ENCODE assay signal across 8 cellular contexts in genomic region chr4:81405900-81406401, GRCh38.
DNase-seq lines count a peak whose midpoint lies in the region; ATAC-seq, FAIRE-seq and TF ChIP-seq lines count a peak whose summit lies in the region.

No MANE protein-coding gene starts in this region.

- H3K4me3 Mint-ChIP-seq in CD8-positive, alpha-beta T cell = peak overlapping the region; percentile 6

- TF ChIP-seq CTCF in CD8-positive, alpha-beta T cell (IDR thresholded peaks at IDR 0.05) = peak; percentile 98

- H3K9me3 ChIP-seq in CD8-positive, alpha-beta T cell (ENCODE audit: low read length) = no peaks in the 10 kb centered on the region

- H3K36me3 Mint-ChIP-seq in CD8-positive, alpha-beta T cell = no peaks in the 10 kb centered on the region

- H3K27me3 Mint-ChIP-seq in CD8-positive, alpha-beta T cell (ENCODE audit: low read depth) = peaks cover 4% of the 10 kb centered on the region

- FAIRE-seq in urothelium cell line (lab: Jason Lieb, UNC) = no peak

- no peaks in the 10 kb centered on the region for H3K4me1 ChIP-seq in CD8-positive, alpha-beta T cell (ENCODE audit: insufficient read depth, low read length)

- H3K36me3 ChIP-seq in CD8-positive, alpha-beta T cell (ENCODE audit: insufficient read depth, low read length) = no peaks in the 10 kb centered on the region

- CTCF ChIA-PET in CD8-positive, alpha-beta T cell (lab: Charles Lee) = interaction anchor here (0.7 to 1.8 kb wide), 15 partner anchors 9 to 878 kb away, joined by 3 to 21 read pairs (median 4); no protein-coding TSS in a partner anchor

- no peak overlapping the region for H3K4me3 ChIP-seq in CD8-positive, alpha-beta T cell (ENCODE audit: low read depth, low read length)

- H3K9me3 Mint-ChIP-seq in CD8-positive, alpha-beta T cell = no peaks in the 10 kb centered on the region

- H3K4me1 Mint-ChIP-seq in CD8-positive, alpha-beta T cell (ENCODE audit: low read depth) = peaks cover 6% of the 10 kb centered on the region

- intact Hi-C loops in CD8-positive, alpha-beta T cell (cut with DNase I, micrococcal nuclease) = loop anchor here (1.0 to 5.0 kb wide), 9 partner anchors 61 to 966 kb away; partner anchors contain the start of gene HNRNPD (in 1 of the 2)

- peak; percentile 87 for ATAC-seq in CD8-positive, alpha-beta T cell
- ATAC-seq in GM18858 (IDR thresholded peaks at IDR 0.05; ENCODE audit: unreplicated experiment) (peak; percentile 87), HG02973 (IDR thresholded peaks at IDR 0.05; ENCODE audit: unreplicated experiment) (peak; percentile 86), SK-N-SH treated with all-trans-retinoic acid at 6 μM for 48 hours (peak; percentile 94)

- DNase-seq in CD8-positive, alpha-beta T cell = peak in 3 of 7 experiments; percentile 27 to 51 (median 34)
- peak; percentile 51 for DNase-seq in NCI-H1417 treated with DMSO at 0.1 percent for 48 hours (lab: John Stamatoyannopoulos, UW)
- peak; percentile 87 for DNase-seq in dedifferentiated amniotic fluid mesenchymal stem cell (ENCODE audit: extremely low spot score)
- DNase-seq in medulla oblongata (ENCODE audit: extremely low spot score) = peak; percentile 97
- peak; percentile 62 for DNase-seq in urothelium cell line (ENCODE audit: low spot score)

- POLR2A ChIA-PET in CD8-positive, alpha-beta T cell (lab: Charles Lee) = no interaction called here

- no peak overlapping the region for H3K27ac Mint-ChIP-seq in CD8-positive, alpha-beta T cell

- H3K27me3 ChIP-seq in CD8-positive, alpha-beta T cell (ENCODE audit: insufficient read depth, low read length) = no peaks in the 10 kb centered on the region

- no peak overlapping the region for H3K27ac ChIP-seq in CD8-positive, alpha-beta T cell (ENCODE audit: low read depth, low read length)

TF ChIP-seq in SK-N-SH treated with all-trans-retinoic acid at 6 μM for 48 hours, 23 proteins besides CTCF, POLR2A, EP300 and RAD21:
- TF ChIP-seq ISL1 (CRISPR knock-in tag; IDR thresholded peaks at IDR 0.05) (no peak), TCF4 (CRISPR knock-in tag; IDR thresholded peaks at IDR 0.05; ENCODE audit: borderline replicate concordance) (no peak), ZFP30 (CRISPR knock-in tag; IDR thresholded peaks at IDR 0.05) (no peak), GLIS3 (CRISPR knock-in tag; IDR thresholded peaks at IDR 0.05) (no peak), SNAI2 (CRISPR knock-in tag; IDR thresholded peaks at IDR 0.05) (no peak), ARNTL (CRISPR knock-in tag; IDR thresholded peaks at IDR 0.05; ENCODE audit: borderline replicate concordance, low read depth) (no peak), PPARA (CRISPR knock-in tag; IDR thresholded peaks at IDR 0.05; ENCODE audit: borderline replicate concordance) (no peak), ZFP3 (CRISPR knock-in tag; IDR thresholded peaks at IDR 0.05) (no peak)
- TF ChIP-seq, protein P1, sequence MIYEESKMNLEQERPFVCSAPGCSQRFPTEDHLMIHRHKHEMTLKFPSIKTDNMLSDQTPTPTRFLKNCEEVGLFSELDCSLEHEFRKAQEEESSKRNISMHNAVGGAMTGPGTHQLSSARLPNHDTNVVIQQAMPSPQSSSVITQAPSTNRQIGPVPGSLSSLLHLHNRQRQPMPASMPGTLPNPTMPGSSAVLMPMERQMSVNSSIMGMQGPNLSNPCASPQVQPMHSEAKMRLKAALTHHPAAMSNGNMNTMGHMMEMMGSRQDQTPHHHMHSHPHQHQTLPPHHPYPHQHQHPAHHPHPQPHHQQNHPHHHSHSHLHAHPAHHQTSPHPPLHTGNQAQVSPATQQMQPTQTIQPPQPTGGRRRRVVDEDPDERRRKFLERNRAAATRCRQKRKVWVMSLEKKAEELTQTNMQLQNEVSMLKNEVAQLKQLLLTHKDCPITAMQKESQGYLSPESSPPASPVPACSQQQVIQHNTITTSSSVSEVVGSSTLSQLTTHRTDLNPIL (CRISPR knock-in tag; IDR thresholded peaks at IDR 0.05; ENCODE audit: low read depth) = no peak
- TF ChIP-seq, protein P2, sequence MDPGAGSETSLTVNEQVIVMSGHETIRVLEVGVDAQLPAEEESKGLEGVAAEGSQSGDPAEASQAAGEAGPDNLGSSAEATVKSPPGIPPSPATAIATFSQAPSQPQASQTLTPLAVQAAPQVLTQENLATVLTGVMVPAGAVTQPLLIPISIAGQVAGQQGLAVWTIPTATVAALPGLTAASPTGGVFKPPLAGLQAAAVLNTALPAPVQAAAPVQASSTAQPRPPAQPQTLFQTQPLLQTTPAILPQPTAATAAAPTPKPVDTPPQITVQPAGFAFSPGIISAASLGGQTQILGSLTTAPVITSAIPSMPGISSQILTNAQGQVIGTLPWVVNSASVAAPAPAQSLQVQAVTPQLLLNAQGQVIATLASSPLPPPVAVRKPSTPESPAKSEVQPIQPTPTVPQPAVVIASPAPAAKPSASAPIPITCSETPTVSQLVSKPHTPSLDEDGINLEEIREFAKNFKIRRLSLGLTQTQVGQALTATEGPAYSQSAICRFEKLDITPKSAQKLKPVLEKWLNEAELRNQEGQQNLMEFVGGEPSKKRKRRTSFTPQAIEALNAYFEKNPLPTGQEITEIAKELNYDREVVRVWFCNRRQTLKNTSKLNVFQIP (CRISPR knock-in tag; IDR thresholded peaks at IDR 0.05; ENCODE audit: borderline replicate concordance, low read depth) = no peak
